8 cellular contexts compared by ENCODE assay signal in the genomic region with DNA sequence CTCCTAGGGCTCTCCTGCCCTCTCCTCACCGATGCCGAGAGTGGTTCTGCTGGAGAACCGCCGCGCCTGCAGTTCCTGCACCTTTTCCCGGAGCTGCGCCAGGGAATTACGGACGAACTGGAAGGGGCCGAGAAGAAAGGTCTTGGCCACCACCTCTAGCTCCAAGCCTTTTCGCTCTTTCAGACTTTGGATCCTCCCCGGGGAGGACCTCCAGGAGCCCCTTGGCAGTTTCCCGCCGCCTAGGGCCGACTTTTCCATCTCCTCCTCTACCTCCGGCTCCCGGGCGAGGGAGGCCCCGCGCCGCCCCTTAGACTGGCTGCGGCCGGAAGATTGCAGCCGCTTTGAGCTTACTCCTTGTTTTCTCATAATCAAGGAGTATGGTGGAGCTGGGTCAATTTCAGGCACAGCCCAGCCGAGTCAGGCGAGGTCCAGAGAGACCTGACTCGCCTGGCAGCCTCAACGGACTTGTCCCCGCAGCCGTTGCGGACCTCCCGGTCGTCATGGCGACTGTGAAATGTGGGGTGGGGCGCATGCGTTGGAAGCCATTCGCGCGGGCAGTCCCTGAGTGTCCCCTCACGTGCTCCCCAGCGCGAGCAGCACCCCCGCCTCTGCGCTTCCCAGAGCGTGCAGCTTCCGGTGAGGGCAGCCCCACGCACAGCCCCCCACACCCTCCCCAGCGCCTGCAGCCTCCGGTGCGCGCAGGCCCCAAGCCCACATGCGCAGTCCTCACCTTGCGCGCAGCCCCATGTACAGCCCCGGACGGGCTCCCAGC. TPM values are rescaled to one million over a fixed set of nuclear protein-coding genes. Genes with fewer than 3 reads are reported as not detected.
DNase-seq lines count a peak whose midpoint lies in the region; ATAC-seq and FAIRE-seq lines count a peak whose summit lies in the region.

TSS of gene DPY19L2 (minus strand) at position 466 of the 772 bp plus-strand sequence. CDS start at position 366, 100 bp downstream.

- in situ Hi-C loops in ACHN (cut with HindIII; ENCODE audit: low pct_ligation_motif_present, low pct_unique_long_range_greater_than_20kb, low sequenced_read_pairs) (no loop called here), SK-MEL-5 (cut with HindIII; ENCODE audit: low pct_unique_long_range_greater_than_20kb, low sequenced_read_pairs) (no loop called here)

- no peak for FAIRE-seq in HTR-8/SVneo (lab: Jason Lieb, UNC)

- intact Hi-C loops in left ventricle myocardium superior (cut with micrococcal nuclease): no loop called here

- DNase-seq in ACHN (peak; percentile 95), HTR-8/SVneo (ENCODE audit: insufficient read length, low spot score) (peak; percentile 42), SK-MEL-5 (ENCODE audit: low read depth, low spot score) (peak; percentile 79), anterior cingulate cortex (lab: John Stamatoyannopoulos, UW) (peak; percentile 21 to 86 (median 66)), left ventricle myocardium superior (peak; percentile 91), pons (ENCODE audit: low spot score) (peak; percentile 14), ureter (ENCODE audit: low spot score) (peak; percentile 87)

- ATAC-seq in GM19023 (IDR thresholded peaks at IDR 0.05; ENCODE audit: unreplicated experiment) (peak; percentile 64), left ventricle myocardium superior (peak; percentile 98)

RNA-seq across cellular contexts. Expression of gene DPY19L2, which starts in this region (rescaled TPM):
- 3.2 and 4.1 TPM in 2 replicates for total RNA-seq in SK-MEL-5 (2014; rRNA removed; shearing (Covaris generic))
- polyA plus RNA-seq in SK-MEL-5 (2015; cell fraction: cytosol; rRNA removed): 2.3 and 3.9 TPM in 2 replicates
- polyA plus RNA-seq in SK-MEL-5 (2015; cell fraction: nucleus; rRNA removed): 45.3 and 90.4 TPM in 2 replicates
- total RNA-seq in left ventricle myocardium superior: 51.0 TPM
- total RNA-seq in ureter: 28.9 TPM

Comparison
In these comparisons a context has a peak if more than half of its experiments do, and no peak if none do; other contexts are left out.
1. Peak in every context shown above with its lines: DNase-seq and ATAC-seq.
2. DNase-seq: peak in every context shown above with its lines; median percentile 95 in ACHN; 91 in left ventricle myocardium superior; 87 in ureter; 79 in SK-MEL-5; 66 in anterior cingulate cortex; 42 in HTR-8/SVneo; 14 in pons.